In genomic region chr11:78310500-78310909, GRCh38 we compare ENCODE assay signal across 8 cellular contexts.
DNase-seq lines count a peak whose midpoint lies in the region; ATAC-seq and TF ChIP-seq lines count a peak whose summit lies in the region.

No MANE protein-coding gene starts in this region.

- peaks cover 7% of the 10 kb centered on the region for H3K4me1 ChIP-seq in testis

- ATAC-seq in GM19395 (IDR thresholded peaks at IDR 0.05; ENCODE audit: unreplicated experiment) (peak; percentile 92), HG03175 (IDR thresholded peaks at IDR 0.05; ENCODE audit: unreplicated experiment) (peak; percentile 87)

- no peak for TF ChIP-seq POLR2A in testis (IDR thresholded peaks at IDR 0.05)

- intact Hi-C loops in testis (cut with DNase I; ENCODE audit: low total_unique reads), result no loop called here

- peak overlapping the region in 1 of 2 donors; percentile 38 for H3K27ac ChIP-seq in testis

- no peak overlapping the region for H3K4me3 ChIP-seq in fibroblast of mammary gland (ENCODE audit: control insufficient read depth, low read depth, low read length)
- H3K4me3 ChIP-seq in testis, result no peak overlapping the region

- whole genome bisulfite sequencing in testis, 2 donors, result 17 to 28% methylated on average over 6 of the region's 6 CpGs

- no peak for TF ChIP-seq CTCF in fibroblast of mammary gland (conservative IDR thresholded peaks at IDR 0.05; ENCODE audit: control insufficient read depth, insufficient read depth, low read depth, low read length)
- no peak for TF ChIP-seq CTCF in testis (IDR thresholded peaks at IDR 0.05)

- no peaks in the 10 kb centered on the region for H3K36me3 ChIP-seq in testis (ENCODE audit: low read depth, missing control alignments)

- no peaks in the 10 kb centered on the region for H3K27me3 ChIP-seq in testis

- no peaks in the 10 kb centered on the region for H3K9me3 ChIP-seq in testis

- DNase-seq in fibroblast of mammary gland (ENCODE audit: low read depth) (peak; percentile 37), testis (peak; percentile 67), DMS 273 treated with DMSO at 0.1 percent for 48 hours (lab: John Stamatoyannopoulos, UW) (no peak), NCI-H1105 treated with DMSO at 0.1 percent for 48 hours (lab: John Stamatoyannopoulos, UW) (no peak), NCI-H187 (lab: John Stamatoyannopoulos, UW) (no peak), midbrain (lab: John Stamatoyannopoulos, UW) (no peak)

Comparison
In these comparisons a context has a peak if more than half of its experiments do, and no peak if none do; other contexts are left out.
1. DNase-seq: peak in fibroblast of mammary gland (single experiment) and testis (single experiment); none in DMS 273 treated with DMSO at 0.1 percent for 48 hours (single experiment), NCI-H1105 treated with DMSO at 0.1 percent for 48 hours (single experiment), NCI-H187 (0 of 2) and midbrain (single experiment).